Comparison of ENCODE assay signal across 14 cellular contexts in genomic region chr2:240277073-240277806, GRCh38.
DNase-seq lines count a peak whose midpoint lies in the region; ATAC-seq and TF ChIP-seq lines count a peak whose summit lies in the region.
"Had no signal": no experiment of that assay in that cellular context is flagged by ENCODE, and none has a peak within 500 bp of the region (broad histone marks: within the 10 kb centered on the region; RNA-seq: fewer than 3 reads in every experiment).

No MANE protein-coding gene starts in this region.

- H3F3A ChIP-seq in PC-9 (ENCODE audit: insufficient read depth, low read depth) (no peaks in the 10 kb centered on the region), MM.1S (ENCODE audit: insufficient read depth, low read length) (no peaks in the 10 kb centered on the region)

- no peaks in the 10 kb centered on the region for H3K36me3 ChIP-seq in body of pancreas (replicated peaks in 1 of 2; ENCODE audit: insufficient read depth in 1 of 2, low read depth in 2 of 2)
- H3K36me3 ChIP-seq in PC-9 (ENCODE audit: low read depth): no peaks in the 10 kb centered on the region
- no peaks in the 10 kb centered on the region for H3K36me3 ChIP-seq in sigmoid colon
- H3K36me3 ChIP-seq in MM.1S (replicated peaks; ENCODE audit: insufficient read depth, low read length): no peaks in the 10 kb centered on the region
- H3K36me3 ChIP-seq: cardiac muscle cell had no signal

- H3K4me3 ChIP-seq in AG04449 (ENCODE audit: low read depth, low read length) (no peak overlapping the region), body of pancreas (no peak overlapping the region), PC-9 (no peak overlapping the region), sigmoid colon (no peak overlapping the region), MM.1S (ENCODE audit: low read length) (no peak overlapping the region)
- H3K4me3 ChIP-seq: cardiac muscle cell had no signal

- WGBS in body of pancreas, 2 donors: 32 to 36% methylated on average over 6 to 8 of the region's 8 CpGs
- WGBS in sigmoid colon, 2 donors: 68 to 78% methylated on average over 8 of the region's 8 CpGs

- H4K20me1 ChIP-seq in PC-9 (ENCODE audit: insufficient read depth) (no peaks in the 10 kb centered on the region), MM.1S (ENCODE audit: insufficient read depth, low read length) (no peaks in the 10 kb centered on the region)

- H3K79me2 ChIP-seq in PC-9 (ENCODE audit: low read depth) (no peaks in the 10 kb centered on the region), MM.1S (ENCODE audit: low read length) (no peaks in the 10 kb centered on the region)

- peaks cover 13% of the 10 kb centered on the region for H3K4me1 ChIP-seq in body of pancreas
- no peaks in the 10 kb centered on the region for H3K4me1 ChIP-seq in PC-9 (replicated peaks; ENCODE audit: insufficient read depth)
- H3K4me1 ChIP-seq in sigmoid colon: no peaks in the 10 kb centered on the region
- no peaks in the 10 kb centered on the region for H3K4me1 ChIP-seq in MM.1S (ENCODE audit: low read length)

- CTCF ChIA-PET in AG04449 (lab: Yijun Ruan, JAX) (interaction anchor here (1.4 kb wide), 1 partner anchor 45 kb away, joined by 3 read pairs; no protein-coding TSS in a partner anchor), PC-9 (lab: Charles Lee) (interaction anchor here (0.6 kb wide), 1 partner anchor 44 kb away, joined by 3 read pairs; no protein-coding TSS in a partner anchor)

- intact Hi-C loops in body of pancreas (cut with DNase I) (no loop called here), PC-9 (cut with micrococcal nuclease; ENCODE audit: unreplicated experiment) (no loop called here), sigmoid colon (cut with DNase I) (no loop called here)

- peak; percentile 1 for DNase-seq in AG04449 (ENCODE audit: low read depth, low spot score)
- peak; percentile 5 for DNase-seq in GM04503 (ENCODE audit: low read depth)
- DNase-seq in body of pancreas: peak; percentile 55 to 79 (median 68)
- peak; percentile 4 for DNase-seq in iPS-NIHi7 (ENCODE audit: extremely low spot score)
- no peak for DNase-seq in PC-9
- no peak for DNase-seq in sigmoid colon
- no peak for DNase-seq in MM.1S
- DNase-seq: C1 segment of cervical spinal cord; NCI-H69; SHP77 treated with DMSO at 0.1 percent for 48 hours; stimulated activated CD8-positive, alpha-beta memory T cell treated with anti-CD3 and anti-CD28 coated beads, Interleukin-4, amount 100 ng/mL, for 48 hours had no signal

- H3K27me3 ChIP-seq in body of pancreas (no peaks in the 10 kb centered on the region), PC-9 (ENCODE audit: insufficient read depth, low read depth) (peaks cover 54% of the 10 kb centered on the region), sigmoid colon (no peaks in the 10 kb centered on the region), MM.1S (replicated peaks; ENCODE audit: insufficient read depth, low read length) (peaks cover 8% of the 10 kb centered on the region; the same call in 1 of the 2 replicates)
- H3K27me3 ChIP-seq: cardiac muscle cell had no signal

- H3K9ac ChIP-seq in MM.1S (ENCODE audit: low read length): no peak overlapping the region

- no peak overlapping the region for H3K4me2 ChIP-seq in PC-9
- H3K4me2 ChIP-seq in MM.1S (ENCODE audit: low read depth, low read length): no peak overlapping the region

- H2AFZ ChIP-seq in PC-9 (no peak overlapping the region), MM.1S (ENCODE audit: low read length) (no peak overlapping the region)

- H3K9me3 ChIP-seq in body of pancreas (no peaks in the 10 kb centered on the region), PC-9 (ENCODE audit: insufficient read depth, low read depth) (peaks cover 13% of the 10 kb centered on the region), sigmoid colon (no peaks in the 10 kb centered on the region), MM.1S (replicated peaks; ENCODE audit: insufficient read depth, low read length) (no peaks in the 10 kb centered on the region)

- TF ChIP-seq EP300 in sigmoid colon (IDR thresholded peaks at IDR 0.05): no peak

- TF ChIP-seq CTCF in AG04449 (IDR thresholded peaks at IDR 0.05; ENCODE audit: insufficient read depth, low read length, missing control alignments) (no peak), body of pancreas (IDR thresholded peaks at IDR 0.05) (peak in 1 of 7 experiments; percentile 13), PC-9 (conservative IDR thresholded peaks at IDR 0.05) (no peak), sigmoid colon (IDR thresholded peaks at IDR 0.05) (no peak), MM.1S (IDR thresholded peaks at IDR 0.05; ENCODE audit: low read length) (no peak)

- no peaks in the 10 kb centered on the region for H3K9me2 ChIP-seq in PC-9 (ENCODE audit: insufficient read depth)
- no peaks in the 10 kb centered on the region for H3K9me2 ChIP-seq in MM.1S (replicated peaks; ENCODE audit: insufficient read depth, low read length)

- POLR2A ChIA-PET in AG04449 (lab: Yijun Ruan, JAX): no interaction called here
- POLR2A ChIA-PET in PC-9 (lab: Charles Lee; ENCODE audit: unreplicated experiment): no interaction called here

- peak; percentile 91 for ATAC-seq in body of pancreas
- ATAC-seq in GM19035 (IDR thresholded peaks at IDR 0.05; ENCODE audit: unreplicated experiment): no peak
- ATAC-seq: left lobe of liver had no signal

- no TSS peak for BruUV-seq in PC-9 (replicated peaks; lab: Mats Ljungman, UMichigan)

- peak in 1 of 3 donors; percentile 23 for TF ChIP-seq POLR2A in body of pancreas (IDR thresholded peaks at IDR 0.05)
- no peak for TF ChIP-seq POLR2A in sigmoid colon (IDR thresholded peaks at IDR 0.05)

- H3K27ac ChIP-seq in body of pancreas (no peak overlapping the region), PC-9 (no peak overlapping the region), sigmoid colon (no peak overlapping the region), MM.1S (ENCODE audit: low read length) (no peak overlapping the region)
- H3K27ac ChIP-seq: cardiac muscle cell had no signal

Comparison
In these comparisons a context has a peak if more than half of its experiments do, and no peak if none do; other contexts are left out.
1. DNase-seq: peak in AG04449 (single experiment), GM04503 (single experiment), body of pancreas (4 of 4) and iPS-NIHi7 (single experiment); none in PC-9 (0 of 2), sigmoid colon (single experiment) and MM.1S (single experiment).